In genomic region chr1:145806844-145807243, GRCh38 we compare ENCODE assay signal across 19 cellular contexts. TPM values are rescaled to one million over a fixed set of nuclear protein-coding genes. Genes with fewer than 3 reads are reported as not detected.
DNase-seq lines count a peak whose midpoint lies in the region; ATAC-seq, FAIRE-seq and TF ChIP-seq lines count a peak whose summit lies in the region.
"Had no signal": no experiment of that assay in that cellular context is flagged by ENCODE, and none has a peak within 500 bp of the region (broad histone marks: within the 10 kb centered on the region; RNA-seq: fewer than 3 reads in every experiment).

No MANE protein-coding gene starts in this region.

- DNase-seq in activated effector memory CD4-positive, alpha-beta T cell treated with anti-CD3 and anti-CD28 coated beads, Interleukin-2, amount 50 U/mL, for 16 hours, result peak; percentile 9
- DNase-seq in activated effector memory CD4-positive, alpha-beta T cell treated with Interleukin-2 at 50 U/mL for 16 hours, result no peak
- DNase-seq in Karpas-422 (peak; percentile 31), gastrocnemius medialis (no peak), H54 (ENCODE audit: insufficient read length, low spot score) (no peak)
- DNase-seq: 8988T; C1 segment of cervical spinal cord; Calu3; CD4-positive, alpha-beta memory T cell; COR-L47; DMS53; DMS79 treated with DMSO at 0.1 percent for 48 hours; GF-D8; GOT3; H7; HCEC 1CT had no signal

- H3K4me3 ChIP-seq in Karpas-422 (ENCODE audit: low read length) (no peak overlapping the region), gastrocnemius medialis (no peak overlapping the region)

- H3K9me2 ChIP-seq in Karpas-422 (replicated peaks; ENCODE audit: insufficient read depth, low read length), result no peaks in the 10 kb centered on the region

- no peaks in the 10 kb centered on the region for H3K9me3 ChIP-seq in Karpas-422 (ENCODE audit: low read length)
- no peaks in the 10 kb centered on the region for H3K9me3 ChIP-seq in gastrocnemius medialis

- TF ChIP-seq CTCF in gastrocnemius medialis (IDR thresholded peaks at IDR 0.05 in 4 of 5, conservative IDR thresholded peaks at IDR 0.05 in 1 of 5), result no peak

- ATAC-seq in gastrocnemius medialis (no peak), HG03025 (IDR thresholded peaks at IDR 0.05; ENCODE audit: low FRiP score, unreplicated experiment) (no peak)

- H3K27me3 ChIP-seq in Karpas-422 (ENCODE audit: low read length), result no peaks in the 10 kb centered on the region
- no peaks in the 10 kb centered on the region for H3K27me3 ChIP-seq in gastrocnemius medialis

- H3K27ac ChIP-seq in Karpas-422 (ENCODE audit: low read length) (no peak overlapping the region), gastrocnemius medialis (peak overlapping the region; percentile 74 to 89 (median 78))

- H3K9ac ChIP-seq in Karpas-422 (ENCODE audit: low read length), result no peak overlapping the region

- no peak overlapping the region for H3K4me2 ChIP-seq in Karpas-422 (ENCODE audit: low read depth, low read length, poor library complexity, severe bottlenecking)

- no peak overlapping the region for H2AFZ ChIP-seq in Karpas-422 (ENCODE audit: low read length)

- in situ Hi-C loops in gastrocnemius medialis (cut with MboI; ENCODE audit: low sequenced_read_pairs in 4 of 4), result no loop called here

- H3K36me3 ChIP-seq in Karpas-422 (ENCODE audit: insufficient read depth, low read length) (no peaks in the 10 kb centered on the region), gastrocnemius medialis (no peaks in the 10 kb centered on the region)

- H3K79me2 ChIP-seq in Karpas-422 (ENCODE audit: low read length), result peaks cover 73% of the 10 kb centered on the region

- FAIRE-seq in H54 (lab: Jason Lieb, UNC), result no peak
- FAIRE-seq: GM12891, GM18507 had no signal

- intact Hi-C loops in gastrocnemius medialis (cut with DNase I; ENCODE audit: low total_unique reads), result no loop called here

- H3K4me1 ChIP-seq in Karpas-422 (ENCODE audit: low read length) (peaks cover 35% of the 10 kb centered on the region), gastrocnemius medialis (peaks cover 62 to 66% of the 10 kb centered on the region in 2 donors)

- no peak for TF ChIP-seq POLR2A in gastrocnemius medialis (IDR thresholded peaks at IDR 0.05)
- TF ChIP-seq POLR2A in H54 (IDR thresholded peaks at IDR 0.05; ENCODE audit: low read depth, low read length), result no peak

- H4K20me1 ChIP-seq in Karpas-422 (ENCODE audit: insufficient read depth, low read depth, low read length), result no peaks in the 10 kb centered on the region

RNA-seq across cellular contexts. Expression of gene RNF115, which starts 17.1 kb away (rescaled TPM):
- 14.2 and 21.8 TPM in 2 replicates for total RNA-seq in Karpas-422 (2014; rRNA removed; shearing (Covaris generic); ENCODE audit: low replicate concordance)
- 10 to 100 TPM; 16.1 to 65.4 (median 37.3) TPM for total RNA-seq in gastrocnemius medialis

RNA-seq across cellular contexts. Expression of gene POLR3C, which starts 17.2 kb away (rescaled TPM):
- total RNA-seq in Karpas-422 (2014; rRNA removed; shearing (Covaris generic); ENCODE audit: low replicate concordance), result 33.4 and 57.7 TPM in 2 replicates
- total RNA-seq in gastrocnemius medialis, result 10 to 100 TPM; 23.0 to 27.8 (median 26.4) TPM

RNA-seq across cellular contexts. Expression of gene NUDT17, which starts 38.6 kb away (rescaled TPM):
- 2.9 and 8.3 TPM in 2 replicates for total RNA-seq in Karpas-422 (2014; rRNA removed; shearing (Covaris generic); ENCODE audit: low replicate concordance)
- 1 to 10 TPM in 1 of 4 donors, under 1 TPM in 2, not detected in 1; 0.46 to 2.2 (median 0.51) TPM for total RNA-seq in gastrocnemius medialis

RNA-seq across cellular contexts. Expression of gene PIAS3, which starts 52.0 kb away (rescaled TPM):
- 13.5 and 16.8 TPM in 2 replicates for total RNA-seq in Karpas-422 (2014; rRNA removed; shearing (Covaris generic); ENCODE audit: low replicate concordance)
- 10 to 100 TPM; 26.2 to 40.0 (median 35.7) TPM for total RNA-seq in gastrocnemius medialis

Comparison
In these comparisons a context has a peak if more than half of its experiments do, and no peak if none do; other contexts are left out.
1. DNase-seq: peak in activated effector memory CD4-positive, alpha-beta T cell treated with anti-CD3 and anti-CD28 coated beads, Interleukin-2, amount 50 U/mL, for 16 hours (single experiment) and Karpas-422 (single experiment); none in activated effector memory CD4-positive, alpha-beta T cell treated with Interleukin-2 at 50 U/mL for 16 hours (single experiment), gastrocnemius medialis (0 of 2) and H54 (single experiment).